1 cellular context compared by ENCODE assay signal in genomic region chr12:56387152-56387551, GRCh38.
A peak's percentile ranks its signal among the peaks of the same experiment; 100 is the strongest.
TF ChIP-seq lines count a peak whose summit lies in the region.

No MANE protein-coding gene starts in this region.

TF ChIP-seq in HEK293, 187 proteins besides CTCF, POLR2A, EP300 and RAD21 (continued from another document):
- TF ChIP-seq KLF17 (tag by site-specific recombination; IDR thresholded peaks at IDR 0.05) (no peak), KLF1 (tag by site-specific recombination; IDR thresholded peaks at IDR 0.05) (peak; percentile 88), WT1 (tag by site-specific recombination; IDR thresholded peaks at IDR 0.05) (peak; percentile 40; the same call in 1 of the 2 replicates)
